29 cellular contexts compared by ENCODE assay signal in genomic region chr11:19817265-19817851, GRCh38.
DNase-seq lines count a peak whose midpoint lies in the region; ATAC-seq, FAIRE-seq and TF ChIP-seq lines count a peak whose summit lies in the region.
"Had no signal": no experiment of that assay in that cellular context is flagged by ENCODE, and none has a peak within 500 bp of the region (broad histone marks: within the 10 kb centered on the region; RNA-seq: fewer than 3 reads in every experiment).

No MANE protein-coding gene starts in this region.

- H3K4me3 Mint-ChIP-seq in immature natural killer cell = no peak overlapping the region
- H3K4me3 Mint-ChIP-seq: activated naive CD4-positive, alpha-beta T cell treated with anti-CD3 and anti-CD28 coated beads, Interleukin-2, amount 50 U/mL, for 24 hours; activated T-helper 1 cell treated with anti-CD3 and anti-CD28 coated beads, Interleukin-12 subunit alpha, Interleukin-12 subunit beta, Interleukin-2, Interleukin-4 antibody, amounts not matched to agents 30 ng/mL and 10 ng/mL and 1 ng/mL, durations not matched to agents 14 hours and 24 hours and 36 hours; T-helper 1 cell treated with Interleukin-12 subunit alpha and Interleukin-12 subunit beta and Interleukin-4 antibody, amounts not matched to agents 30 μg/mL and 1 μg/mL, for 36 hours had no signal

- H4K20me1 ChIP-seq in HepG2 (ENCODE audit: insufficient read depth, low read length) = no peaks in the 10 kb centered on the region
- H4K20me1 ChIP-seq: BLaER1 had no signal

- no peak overlapping the region for H3K27ac Mint-ChIP-seq in immature natural killer cell
- H3K27ac Mint-ChIP-seq: activated naive CD4-positive, alpha-beta T cell treated with anti-CD3 and anti-CD28 coated beads, Interleukin-2, amount 50 U/mL, for 24 hours; activated T-helper 1 cell treated with anti-CD3 and anti-CD28 coated beads, Interleukin-12 subunit alpha, Interleukin-12 subunit beta, Interleukin-2, Interleukin-4 antibody, amounts not matched to agents 30 ng/mL and 10 ng/mL and 1 ng/mL, durations not matched to agents 14 hours and 24 hours and 36 hours; T-helper 1 cell treated with Interleukin-12 subunit alpha and Interleukin-12 subunit beta and Interleukin-4 antibody, amounts not matched to agents 30 μg/mL and 1 μg/mL, for 36 hours had no signal

- no peaks in the 10 kb centered on the region for H3K79me2 ChIP-seq in HepG2 (ENCODE audit: insufficient read depth, low read length)

- intact Hi-C loops in thyroid gland (cut with DNase I) (loop anchor here (10.0 kb wide), 1 partner anchor 253 kb away; no protein-coding TSS in a partner anchor), HepG2 (cut with micrococcal nuclease; ENCODE audit: unreplicated experiment) (no loop called here)

- H3K4me1 ChIP-seq in NT2/D1 (ENCODE audit: insufficient read depth, insufficient read length) (peaks cover 9% of the 10 kb centered on the region), thyroid gland (peaks cover 21 to 52% of the 10 kb centered on the region in 2 donors), HepG2 (ENCODE audit: insufficient read depth, low read length) (peaks cover 15% of the 10 kb centered on the region)
- H3K4me1 ChIP-seq: A549, Caco-2 had no signal

- no peak overlapping the region for H3K4me2 ChIP-seq in HepG2 (ENCODE audit: low read depth, low read length)
- H3K4me2 ChIP-seq: A549, BLaER1 had no signal

- H3K9ac ChIP-seq in NT2/D1 (ENCODE audit: insufficient read length, low read depth) = no peak overlapping the region
- no peak overlapping the region for H3K9ac ChIP-seq in HepG2 (ENCODE audit: insufficient read depth, low read depth, low read length)
- H3K9ac ChIP-seq: BLaER1 had no signal

- CTCF ChIA-PET in HepG2 (lab: Yijun Ruan, JAX; ENCODE audit: low intra/inter-chr PET ratio, low total read pairs) = no interaction called here

- no peaks in the 10 kb centered on the region for H3K27me3 ChIP-seq in NT2/D1 (ENCODE audit: insufficient read depth, insufficient read length)
- H3K27me3 ChIP-seq in thyroid gland = no peaks in the 10 kb centered on the region
- H3K27me3 ChIP-seq in HepG2 (ENCODE audit: control insufficient read depth in 1 of 2, insufficient read depth in 2 of 2, low read length in 2 of 2) = peaks cover 1 to 23% of the 10 kb centered on the region in 2 experiments; a peak in 3 of 5 replicates
- H3K27me3 ChIP-seq: BLaER1, dorsolateral prefrontal cortex, spleen, tibial nerve had no signal

- H3K27ac ChIP-seq in thyroid gland = no peak overlapping the region
- no peak overlapping the region for H3K27ac ChIP-seq in HepG2 (ENCODE audit: extremely low read length, insufficient read depth, low read length)
- H3K27ac ChIP-seq: A549, BLaER1, dorsolateral prefrontal cortex, spleen, tibial nerve had no signal

- POLR2A ChIA-PET in HepG2 (lab: Yijun Ruan, JAX) = no interaction called here

- DNase-seq in NCI-H2029 (lab: John Stamatoyannopoulos, UW) (peak; percentile 27), NCI-H2029 treated with DMSO at 0.1 percent for 48 hours (lab: John Stamatoyannopoulos, UW) (no peak), NT2/D1 (ENCODE audit: low read depth, low spot score) (peak; percentile 58), iPS-NIHi11 (ENCODE audit: low spot score) (peak; percentile 58), thyroid gland (peak; percentile 34 to 45), HepG2 (ENCODE audit: low spot score) (no peak), immature natural killer cell (no peak)
- DNase-seq: activated CD4-positive, alpha-beta T cell treated with anti-CD3 and anti-CD28 coated beads for 48 hours; Caco-2; central memory CD4-positive, alpha-beta T cell; dorsolateral prefrontal cortex; EL; HCEC 1CT; kidney; MM.1S; NCI-H1436 treated with DMSO at 0.1 percent for 48 hours; NK-92 treated with Interleukin-12 subunit alpha and Interleukin-12 subunit beta, amount 100 ng/mL, for 24 hours; retina; spleen; stimulated activated CD4-positive, alpha-beta T cell treated with anti-CD3 and anti-CD28 coated beads, Interleukin-4, amount 100 ng/mL, for 1 hour; stimulated activated naive CD4-positive, alpha-beta T cell treated with Interleukin-2 at 50 U/mL for 16 hours had no signal

- no peaks in the 10 kb centered on the region for H3K9me3 Mint-ChIP-seq in immature natural killer cell
- H3K9me3 Mint-ChIP-seq: activated naive CD4-positive, alpha-beta T cell treated with anti-CD3 and anti-CD28 coated beads, Interleukin-2, amount 50 U/mL, for 24 hours; activated T-helper 1 cell treated with anti-CD3 and anti-CD28 coated beads, Interleukin-12 subunit alpha, Interleukin-12 subunit beta, Interleukin-2, Interleukin-4 antibody, amounts not matched to agents 30 ng/mL and 10 ng/mL and 1 ng/mL, durations not matched to agents 14 hours and 24 hours and 36 hours; T-helper 1 cell treated with Interleukin-12 subunit alpha and Interleukin-12 subunit beta and Interleukin-4 antibody, amounts not matched to agents 30 μg/mL and 1 μg/mL, for 36 hours had no signal

- no peaks in the 10 kb centered on the region for H3K4me1 Mint-ChIP-seq in immature natural killer cell
- H3K4me1 Mint-ChIP-seq: activated naive CD4-positive, alpha-beta T cell treated with anti-CD3 and anti-CD28 coated beads, Interleukin-2, amount 50 U/mL, for 24 hours had no signal

- no peak for FAIRE-seq in HepG2 (lab: Jason Lieb, UNC)
- FAIRE-seq: A549, kidney had no signal

- no peak for TF ChIP-seq RAD21 in HepG2 (CRISPR knock-in tag; IDR thresholded peaks at IDR 0.05)

- ATAC-seq in HepG2 = no peak
- ATAC-seq in HG03095 (IDR thresholded peaks at IDR 0.05; ENCODE audit: unreplicated experiment) = no peak
- ATAC-seq: A549, Panc1 had no signal

- TF ChIP-seq CTCF in thyroid gland (IDR thresholded peaks at IDR 0.05) (no peak), HepG2 (CRISPR knock-in tag; IDR thresholded peaks at IDR 0.05) (no peak)

- H3K9me3 ChIP-seq in NT2/D1 (ENCODE audit: insufficient read depth, low read length) (no peaks in the 10 kb centered on the region), thyroid gland (no peaks in the 10 kb centered on the region), HepG2 (ENCODE audit: low read length) (no peaks in the 10 kb centered on the region)
- H3K9me3 ChIP-seq: A549, BLaER1, Caco-2, spleen, tibial nerve had no signal

- H3K4me3 ChIP-seq in NT2/D1 (ENCODE audit: insufficient read length, low read depth) (no peak overlapping the region), thyroid gland (replicated peaks in 1 of 3) (no peak overlapping the region), HepG2 (replicated peaks in 1 of 3; ENCODE audit: insufficient read depth in 1 of 3, low read depth in 2 of 3, low read length in 3 of 3) (no peak overlapping the region)
- H3K4me3 ChIP-seq: A549, BLaER1, dorsolateral prefrontal cortex, spleen, tibial nerve had no signal

- WGBS in thyroid gland, 2 donors = 64 to 69% methylated on average over 6 of the region's 6 CpGs
- 21% methylated on average over 6 of the region's 6 CpGs for WGBS in HepG2 (ENCODE audit: low lambda C conversion rate)

- in situ Hi-C loops in HepG2 (cut with HindIII; ENCODE audit: extremely low pct_ligation_motif_present, low pct_unique_long_range_greater_than_20kb) = no loop called here

- TF ChIP-seq EP300 in HepG2 (IDR thresholded peaks at IDR 0.05; ENCODE audit: low read depth in 2 of 2, low read length in 2 of 2) (no peak), HepG2 (CRISPR knock-in tag; IDR thresholded peaks at IDR 0.05; ENCODE audit: borderline replicate concordance) (no peak)

- H3K27me3 Mint-ChIP-seq in immature natural killer cell (ENCODE audit: low read depth in 3 of 3) = peaks cover 0 to 2% (median 1%) of the 10 kb centered on the region in 3 donors

- no TSS peak for BruUV-seq in HepG2 (replicated peaks; lab: Mats Ljungman, UMichigan)

- TF ChIP-seq POLR2A in thyroid gland (IDR thresholded peaks at IDR 0.05) (no peak), HepG2 (IDR thresholded peaks at IDR 0.05; ENCODE audit: insufficient read depth in 1 of 2, low read depth in 2 of 2, low read length in 2 of 2) (no peak)

- no peaks in the 10 kb centered on the region for H3K36me3 Mint-ChIP-seq in immature natural killer cell
- H3K36me3 Mint-ChIP-seq: activated naive CD4-positive, alpha-beta T cell treated with anti-CD3 and anti-CD28 coated beads, Interleukin-2, amount 50 U/mL, for 24 hours had no signal

- H3K36me3 ChIP-seq in NT2/D1 (ENCODE audit: insufficient read depth, insufficient read length, low read length) = no peaks in the 10 kb centered on the region
- no peaks in the 10 kb centered on the region for H3K36me3 ChIP-seq in thyroid gland
- H3K36me3 ChIP-seq in HepG2 (replicated peaks in 1 of 2; ENCODE audit: control insufficient read depth in 1 of 2, insufficient read depth in 2 of 2, low read length in 2 of 2) = no peaks in the 10 kb centered on the region
- H3K36me3 ChIP-seq: BLaER1, spleen, tibial nerve had no signal

- H2AFZ ChIP-seq in HepG2 (ENCODE audit: low read length) = no peak overlapping the region

TF ChIP-seq in HepG2, 621 proteins besides CTCF, POLR2A, EP300 and RAD21 (continues in another document):
- TF ChIP-seq MIXL1 (CRISPR knock-in tag; IDR thresholded peaks at IDR 0.05) = no peak
- no peak for TF ChIP-seq YY1 (IDR thresholded peaks at IDR 0.05; ENCODE audit: insufficient read depth, insufficient replicate concordance, low read depth, low read length)
- TF ChIP-seq ARNTL (CRISPR knock-in tag; IDR thresholded peaks at IDR 0.05) = no peak

Comparison
In these comparisons a context has a peak if more than half of its experiments do, and no peak if none do; other contexts are left out.
1. DNase-seq: peak in NCI-H2029 (single experiment), NT2/D1 (single experiment), iPS-NIHi11 (single experiment) and thyroid gland (2 of 2); none in NCI-H2029 treated with DMSO at 0.1 percent for 48 hours (single experiment), HepG2 (single experiment) and immature natural killer cell (0 of 3).